ENCODE assay signal across 26 cellular contexts in genomic region chr1:68227598-68227997, GRCh38. TPM values are rescaled to one million over a fixed set of nuclear protein-coding genes. Genes with fewer than 3 reads are reported as not detected.
A peak's percentile ranks its signal among the peaks of the same experiment; 100 is the strongest.
DNase-seq lines count a peak whose midpoint lies in the region; ATAC-seq, FAIRE-seq and TF ChIP-seq lines count a peak whose summit lies in the region.
"Had no signal": no experiment of that assay in that cellular context is flagged by ENCODE, and none has a peak within 500 bp of the region (broad histone marks: within the 10 kb centered on the region; RNA-seq: fewer than 3 reads in every experiment).

No MANE protein-coding gene starts in this region.

- H3K9me3 Mint-ChIP-seq in stimulated activated memory B cell treated with anti-CD40 and anti-IgM and Interleukin-4, amounts not matched to agents 10 μg/mL and 1 μg/mL and 100 μg/mL, for 72 hours: no peaks in the 10 kb centered on the region
- H3K9me3 Mint-ChIP-seq: CD8-positive, alpha-beta T cell; HFFc6 had no signal

- peaks cover 51% of the 10 kb centered on the region for H3K27me3 Mint-ChIP-seq in stimulated activated memory B cell treated with anti-CD40 and anti-IgM and Interleukin-4, amounts not matched to agents 10 μg/mL and 1 μg/mL and 100 μg/mL, for 72 hours

- TF ChIP-seq EP300 in sigmoid colon (IDR thresholded peaks at IDR 0.05): no peak

- FAIRE-seq in kidney (lab: Jason Lieb, UNC): peak; percentile 33
- FAIRE-seq: GM12892, RCC 7860 had no signal

- no peaks in the 10 kb centered on the region for H3K36me3 Mint-ChIP-seq in stimulated activated memory B cell treated with anti-CD40 and anti-IgM and Interleukin-4, amounts not matched to agents 10 μg/mL and 1 μg/mL and 100 μg/mL, for 72 hours
- H3K36me3 Mint-ChIP-seq: CD8-positive, alpha-beta T cell had no signal

- H3K27ac Mint-ChIP-seq in stimulated activated memory B cell treated with anti-CD40 and anti-IgM and Interleukin-4, amounts not matched to agents 10 μg/mL and 1 μg/mL and 100 μg/mL, for 72 hours: no peak overlapping the region
- H3K27ac Mint-ChIP-seq: CD8-positive, alpha-beta T cell; HFFc6 had no signal

- TF ChIP-seq POLR2A in sigmoid colon (IDR thresholded peaks at IDR 0.05): no peak

- H3K27me3 ChIP-seq in sigmoid colon (no peaks in the 10 kb centered on the region), psoas muscle (ENCODE audit: insufficient read depth in 3 of 3, low read length in 2 of 3) (no peaks in the 10 kb centered on the region)
- H3K27me3 ChIP-seq: SJSA1 had no signal

- peak overlapping the region; percentile 14 for H3K9ac ChIP-seq in SK-N-MC (ENCODE audit: insufficient read length)
- H3K9ac ChIP-seq in kidney (ENCODE audit: low read length in 2 of 2): peak overlapping the region in 1 of 2 donors; percentile 7
- H3K9ac ChIP-seq: KMS-11 had no signal

- DNase-seq in SK-N-MC (ENCODE audit: low read depth, low spot score) (no peak), epithelial cell of prostate (ENCODE audit: low read depth, low spot score) (no peak), kidney (no peak), sigmoid colon (no peak), psoas muscle (no peak), NCI-H2107 (lab: John Stamatoyannopoulos, UW) (no peak)
- DNase-seq: ACHN; C1 segment of cervical spinal cord; CD8-positive, alpha-beta T cell; DMS153; H7; HFFc6; NCI-H1105; NCI-H146; NCI-H2029; NCI-H226; NCI-H524; NCI-H82; OCI-M1 had no signal

- H3K4me1 ChIP-seq in kidney (ENCODE audit: control insufficient read depth in 1 of 2, insufficient read depth in 1 of 2, low read depth in 1 of 2, low read length in 2 of 2) (peaks cover 0 to 11% of the 10 kb centered on the region in 2 donors), sigmoid colon (peaks cover 0 to 77% (median 46%) of the 10 kb centered on the region in 4 donors), psoas muscle (peaks cover 13% of the 10 kb centered on the region)

- intact Hi-C loops in kidney (cut with DNase I): no loop called here
- intact Hi-C loops in sigmoid colon (cut with DNase I): loop anchor here (10.0 kb wide), 1 partner anchor 1303 kb away; the partner anchor contains the start of genes DNAI4 and MIER1
- intact Hi-C loops in psoas muscle (cut with DNase I): no loop called here

- H3K4me3 Mint-ChIP-seq in stimulated activated memory B cell treated with anti-CD40 and anti-IgM and Interleukin-4, amounts not matched to agents 10 μg/mL and 1 μg/mL and 100 μg/mL, for 72 hours: no peak overlapping the region
- H3K4me3 Mint-ChIP-seq: CD8-positive, alpha-beta T cell; HFFc6 had no signal

- H3K4me3 ChIP-seq in SK-N-MC (peak overlapping the region; percentile 43), kidney (ENCODE audit: low read length in 2 of 2) (no peak overlapping the region), sigmoid colon (no peak overlapping the region), psoas muscle (no peak overlapping the region)
- H3K4me3 ChIP-seq: SJSA1 had no signal

- H3K36me3 ChIP-seq in SK-N-MC (ENCODE audit: insufficient read depth, low read length) (peaks cover 20% of the 10 kb centered on the region), kidney (ENCODE audit: control insufficient read depth in 1 of 2, insufficient read depth in 2 of 2, low read length in 2 of 2) (no peaks in the 10 kb centered on the region), sigmoid colon (no peaks in the 10 kb centered on the region), psoas muscle (ENCODE audit: insufficient read depth in 1 of 2, low read depth in 1 of 2) (peaks cover 0 to 3% of the 10 kb centered on the region in 2 donors)
- H3K36me3 ChIP-seq: SJSA1 had no signal

- H3K27ac ChIP-seq in SK-N-MC: peak overlapping the region; percentile 51; the same call in 1 of the 2 replicates
- peak overlapping the region; percentile 63 for H3K27ac ChIP-seq in epithelial cell of prostate
- no peak overlapping the region for H3K27ac ChIP-seq in kidney (ENCODE audit: low read depth in 2 of 2, low read length in 2 of 2)
- peak overlapping the region; percentile 19 to 97 (median 76) for H3K27ac ChIP-seq in sigmoid colon
- H3K27ac ChIP-seq in psoas muscle: no peak overlapping the region
- H3K27ac ChIP-seq: HL-60, KMS-11, SJSA1 had no signal

- TF ChIP-seq CTCF in kidney (IDR thresholded peaks at IDR 0.05; ENCODE audit: borderline replicate concordance, extremely low read depth, insufficient read depth): no peak
- TF ChIP-seq CTCF in sigmoid colon (IDR thresholded peaks at IDR 0.05): no peak
- no peak for TF ChIP-seq CTCF in psoas muscle (IDR thresholded peaks at IDR 0.05)

- peaks cover 16% of the 10 kb centered on the region for H3K4me1 Mint-ChIP-seq in stimulated activated memory B cell treated with anti-CD40 and anti-IgM and Interleukin-4, amounts not matched to agents 10 μg/mL and 1 μg/mL and 100 μg/mL, for 72 hours

- H3K9me3 ChIP-seq in SK-N-MC (ENCODE audit: low read depth, low read length): no peaks in the 10 kb centered on the region
- H3K9me3 ChIP-seq in kidney (ENCODE audit: control insufficient read depth in 1 of 2, low read length in 2 of 2): no peaks in the 10 kb centered on the region
- H3K9me3 ChIP-seq in sigmoid colon: no peaks in the 10 kb centered on the region
- no peaks in the 10 kb centered on the region for H3K9me3 ChIP-seq in psoas muscle
- H3K9me3 ChIP-seq: SJSA1 had no signal

- no peak for ATAC-seq in psoas muscle
- no peak for ATAC-seq in stimulated activated memory B cell treated with anti-CD40 and anti-IgM and Interleukin-4, amounts not matched to agents 10 μg/mL and 1 μg/mL and 100 μg/mL, for 72 hours
- no peak for ATAC-seq in HG03342 (IDR thresholded peaks at IDR 0.05; ENCODE audit: unreplicated experiment)
- ATAC-seq: CD8-positive, alpha-beta T cell had no signal

RNA-seq across cellular contexts. Expression of gene WLS, which starts 4.7 kb away (rescaled TPM):
- total RNA-seq in kidney: 147 TPM
- polyA plus RNA-seq in kidney (ENCODE audit: insufficient read depth, low read depth, low replicate concordance): 92.3 TPM
- total RNA-seq in sigmoid colon: 100 to 1,000 TPM in 3 of 4 donors, 10 to 100 TPM in 1; 99.2 to 188 (median 134) TPM
- polyA plus RNA-seq in sigmoid colon: 10 to 100 TPM; 12.6 to 37.7 (median 16.9) TPM
- 10 to 100 TPM; 15.2 to 32.3 (median 17.5) TPM for total RNA-seq in psoas muscle
- 1 to 10 TPM; 3.1 to 9.0 (median 4.5) TPM for polyA plus RNA-seq in psoas muscle
- total RNA-seq: CD8-positive, alpha-beta T cell had no signal

Comparison
In these comparisons a context has a peak if more than half of its experiments do, and no peak if none do; other contexts are left out.
1. H3K27ac ChIP-seq: peak in SK-N-MC (single experiment), epithelial cell of prostate (single experiment) and sigmoid colon (4 of 4); none in kidney (0 of 2) and psoas muscle (single experiment).